Comparison of ENCODE assay signal across 14 cellular contexts in the genomic region with DNA sequence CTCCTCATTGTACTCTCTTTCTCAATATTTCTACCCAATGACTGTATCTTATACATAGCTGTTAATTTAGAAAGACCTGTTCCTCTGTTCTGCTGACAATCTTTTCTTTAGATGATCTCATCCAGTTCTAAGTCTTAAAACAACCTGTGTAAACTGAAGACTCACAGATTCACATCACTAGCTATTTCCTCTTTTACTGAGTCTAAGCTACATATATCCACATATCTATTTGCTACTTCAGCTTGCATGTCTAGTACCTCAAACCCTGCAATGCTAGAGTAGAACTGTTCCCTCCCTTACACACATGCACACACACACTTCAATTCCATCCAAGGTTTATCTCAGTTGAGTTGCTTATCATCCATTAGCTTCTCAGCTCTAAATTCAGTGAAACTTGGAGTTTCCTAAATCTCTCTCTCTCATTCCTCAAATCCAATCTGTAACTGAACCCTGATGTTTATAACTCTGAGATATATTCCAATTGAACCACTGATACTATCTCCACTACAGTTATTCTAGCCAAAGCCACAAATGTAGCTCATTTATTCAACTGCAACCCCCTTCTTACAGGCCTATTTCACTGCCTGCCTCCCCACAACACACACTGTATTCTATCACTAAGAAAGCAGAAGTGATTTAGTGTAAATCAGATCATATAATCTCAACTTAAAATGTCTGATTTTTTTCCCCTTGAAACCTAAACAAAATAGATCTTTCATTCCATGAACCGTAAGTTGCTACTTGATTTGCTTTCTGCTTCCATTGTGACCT.
"Had no signal": no experiment of that assay in that cellular context is flagged by ENCODE, and none has a peak within 500 bp of the region (broad histone marks: within the 10 kb centered on the region; RNA-seq: fewer than 3 reads in every experiment).

No MANE protein-coding gene starts in this region.

- H3K4me3 Mint-ChIP-seq: activated CD4-positive, alpha-beta T cell treated with anti-CD3 and anti-CD28 coated beads, Interleukin-2, amount 10 ng/mL, durations not matched to agents 7 days and 5 days; activated naive CD8-positive, alpha-beta T cell; activated T-cell treated with anti-CD3 and anti-CD28 coated beads, Interleukin-2, amount 50 U/mL, for 72 hours; stimulated activated naive CD8-positive, alpha-beta T cell treated with anti-CD3 and anti-CD28 coated beads, Interleukin-15, Interleukin-2, amounts not matched to agents 100 ng/mL and 50 ng/mL, for 24 hours had no signal

- H3K4me1 ChIP-seq: body of pancreas, right lobe of liver, suprapubic skin, upper lobe of left lung had no signal

- H3K4me3 ChIP-seq: body of pancreas, ovary, right lobe of liver, suprapubic skin, upper lobe of left lung had no signal

- H3K27ac ChIP-seq: body of pancreas, ovary, right lobe of liver, suprapubic skin, upper lobe of left lung had no signal

- DNase-seq: activated CD4-positive, alpha-beta T cell treated with anti-CD3 and anti-CD28 coated beads, Interleukin-2, amount 10 ng/mL, durations not matched to agents 7 days and 5 days; activated CD8-positive, alpha-beta memory T cell treated with anti-CD3 and anti-CD28 coated beads, Interleukin-2, amount 50 U/mL, for 48 hours; activated gamma-delta T cell; activated T-cell treated with anti-CD3 and anti-CD28 coated beads, Interleukin-2, amount 50 U/mL, for 72 hours; amniotic stem cell; body of pancreas; caudate nucleus; mammary epithelial cell; ovary; right lobe of liver; upper lobe of left lung had no signal

- H3K36me3 Mint-ChIP-seq: activated naive CD8-positive, alpha-beta T cell had no signal

- H3K9me3 Mint-ChIP-seq: activated CD4-positive, alpha-beta T cell treated with anti-CD3 and anti-CD28 coated beads, Interleukin-2, amount 10 ng/mL, durations not matched to agents 7 days and 5 days had no signal

- H3K4me1 Mint-ChIP-seq: activated CD4-positive, alpha-beta T cell treated with anti-CD3 and anti-CD28 coated beads, Interleukin-2, amount 10 ng/mL, durations not matched to agents 7 days and 5 days had no signal

- H3K36me3 ChIP-seq: ovary, right lobe of liver, suprapubic skin, upper lobe of left lung had no signal

- ATAC-seq: activated T-cell treated with anti-CD3 and anti-CD28 coated beads, Interleukin-2, amount 50 U/mL, for 72 hours; body of pancreas; right lobe of liver had no signal

- H3K27me3 ChIP-seq: body of pancreas, ovary, right lobe of liver, suprapubic skin, upper lobe of left lung had no signal

- H3K27ac Mint-ChIP-seq: activated CD4-positive, alpha-beta T cell treated with anti-CD3 and anti-CD28 coated beads, Interleukin-2, amount 10 ng/mL, durations not matched to agents 7 days and 5 days; activated naive CD8-positive, alpha-beta T cell; activated T-cell treated with anti-CD3 and anti-CD28 coated beads, Interleukin-2, amount 50 U/mL, for 72 hours; stimulated activated naive CD8-positive, alpha-beta T cell treated with anti-CD3 and anti-CD28 coated beads, Interleukin-15, Interleukin-2, amounts not matched to agents 100 ng/mL and 50 ng/mL, for 24 hours had no signal

- H3K9me3 ChIP-seq: body of pancreas, ovary, right lobe of liver, suprapubic skin, upper lobe of left lung had no signal

- H3K27me3 Mint-ChIP-seq: activated CD4-positive, alpha-beta T cell treated with anti-CD3 and anti-CD28 coated beads, Interleukin-2, amount 10 ng/mL, durations not matched to agents 7 days and 5 days; activated naive CD8-positive, alpha-beta T cell; stimulated activated naive CD8-positive, alpha-beta T cell treated with anti-CD3 and anti-CD28 coated beads, Interleukin-15, Interleukin-2, amounts not matched to agents 100 ng/mL and 50 ng/mL, for 24 hours had no signal
